In genomic region chr11:14537134-14537599, GRCh38 we compare ENCODE assay signal across 8 cellular contexts. TPM values are rescaled to one million over a fixed set of nuclear protein-coding genes. Genes with fewer than 3 reads are reported as not detected.
DNase-seq lines count a peak whose midpoint lies in the region; TF ChIP-seq lines count a peak whose summit lies in the region.

No MANE protein-coding gene starts in this region.

- H3K4me3 ChIP-seq in A673 (ENCODE audit: low read depth, low read length, poor library complexity, severe bottlenecking), result no peak overlapping the region
- H3K4me3 ChIP-seq in WI38 (ENCODE audit: low read depth, low read length), result no peak overlapping the region
- H3K4me3 ChIP-seq in effector memory CD4-positive, alpha-beta T cell (ENCODE audit: insufficient read depth, low read depth, low read length, poor library complexity, severe bottlenecking), result no peak overlapping the region

- H3K27ac Mint-ChIP-seq in HFFc6, result no peak overlapping the region
- H3K27ac Mint-ChIP-seq in nephron, result no peak overlapping the region

- CTCF ChIA-PET in A673 (lab: Charles Lee), result interaction anchor here (1.0 kb wide), 1 partner anchor 371 kb away, joined by 3 read pairs; no protein-coding TSS in a partner anchor

- DNase-seq in A673 (ENCODE audit: low spot score) (peak; percentile 43), GF-D8 (lab: John Stamatoyannopoulos, UW) (peak; percentile 21), HFFc6 (peak; percentile 17), NCI-H1105 (lab: John Stamatoyannopoulos, UW) (peak; percentile 25)
- peak in 1 of 3 donors; percentile 7 for DNase-seq in effector memory CD4-positive, alpha-beta T cell
- DNase-seq in effector CD8-positive, alpha-beta T cell (lab: John Stamatoyannopoulos, UW), result no peak

- BruUV-seq in A673 (replicated peaks; lab: Mats Ljungman, UMichigan), result no TSS peak

- TF ChIP-seq CTCF in A673 (conservative IDR thresholded peaks at IDR 0.05; ENCODE audit: low read depth, low read length) (peak; percentile 73), HFFc6 (IDR thresholded peaks at IDR 0.05) (peak; percentile 83), WI38 (IDR thresholded peaks at IDR 0.05; ENCODE audit: low read depth, low read length) (peak; percentile 69), nephron (IDR thresholded peaks at IDR 0.05; ENCODE audit: unreplicated experiment in 3 of 3) (peak; percentile 79 to 88 (median 84))

- intact Hi-C loops in A673 (cut with micrococcal nuclease; ENCODE audit: unreplicated experiment), result loop anchor here (5.0 to 10.0 kb wide), 3 partner anchors 370 to 668 kb away; partner anchors contain the start of gene CALCB

- H3K4me3 Mint-ChIP-seq in HFFc6 (no peak overlapping the region), nephron (no peak overlapping the region)

- no peaks in the 10 kb centered on the region for H3K4me1 ChIP-seq in A673 (ENCODE audit: insufficient read depth, low read length, poor library complexity, severe bottlenecking)
- no peaks in the 10 kb centered on the region for H3K4me1 ChIP-seq in effector memory CD4-positive, alpha-beta T cell (ENCODE audit: control insufficient read depth, insufficient read depth, low read length, poor library complexity, severe bottlenecking)

- H3K27me3 Mint-ChIP-seq in HFFc6 (ENCODE audit: insufficient read depth), result peaks cover 7% of the 10 kb centered on the region
- no peaks in the 10 kb centered on the region for H3K27me3 Mint-ChIP-seq in nephron (ENCODE audit: low read depth)

- no peaks in the 10 kb centered on the region for H3K9me3 ChIP-seq in A673 (ENCODE audit: low read depth, low read length, poor library complexity, severe bottlenecking)
- H3K9me3 ChIP-seq in effector memory CD4-positive, alpha-beta T cell (ENCODE audit: control insufficient read depth, low read length), result no peaks in the 10 kb centered on the region

- no peaks in the 10 kb centered on the region for H3K36me3 Mint-ChIP-seq in HFFc6 (ENCODE audit: low read depth)
- no peaks in the 10 kb centered on the region for H3K36me3 Mint-ChIP-seq in nephron (ENCODE audit: low read depth)

- no peaks in the 10 kb centered on the region for H3K27me3 ChIP-seq in A673 (replicated peaks; ENCODE audit: insufficient read depth, low read depth, low read length, poor library complexity)
- H3K27me3 ChIP-seq in effector memory CD4-positive, alpha-beta T cell (replicated peaks; ENCODE audit: control insufficient read depth, insufficient read depth, low read length, poor library complexity, severe bottlenecking), result no peaks in the 10 kb centered on the region

- H3K9me3 Mint-ChIP-seq in HFFc6 (no peaks in the 10 kb centered on the region), nephron (no peaks in the 10 kb centered on the region)

- no peaks in the 10 kb centered on the region for H3K4me1 Mint-ChIP-seq in HFFc6 (ENCODE audit: low read depth)
- H3K4me1 Mint-ChIP-seq in nephron, result peaks cover 21% of the 10 kb centered on the region

- H3K27ac ChIP-seq in A673 (ENCODE audit: low read depth, low read length, poor library complexity, severe bottlenecking), result no peak overlapping the region
- peak overlapping the region; percentile 69 for H3K27ac ChIP-seq in effector memory CD4-positive, alpha-beta T cell (ENCODE audit: insufficient read depth, low read length, poor library complexity, severe bottlenecking)

- POLR2A ChIA-PET in A673 (lab: Charles Lee; ENCODE audit: low non-redundant PET), result no interaction called here

- H3K36me3 ChIP-seq in A673 (ENCODE audit: insufficient read depth, low read length, poor library complexity, severe bottlenecking), result no peaks in the 10 kb centered on the region
- H3K36me3 ChIP-seq in effector memory CD4-positive, alpha-beta T cell (ENCODE audit: control insufficient read depth, insufficient read depth, low read length), result no peaks in the 10 kb centered on the region

RNA-seq across cellular contexts. Expression of gene PSMA1, which starts 17.0 kb away (rescaled TPM):
- total RNA-seq in A673 (2021), result 238 and 267 TPM in 2 replicates
- 100 to 1,000 TPM; 158 to 193 (median 173) TPM for total RNA-seq in HFFc6 (2021; fragmentation: NEBNext Ultra II Directional; extraction: Animal tissue kit (Norgen Biotek cat#: 25700))

RNA-seq across cellular contexts. Expression of gene COPB1, which starts 37.6 kb away (rescaled TPM):
- 91.9 and 94.6 TPM in 2 replicates for total RNA-seq in A673 (2021)
- total RNA-seq in HFFc6 (2021; fragmentation: NEBNext Ultra II Directional; extraction: Animal tissue kit (Norgen Biotek cat#: 25700)), result 100 to 1,000 TPM; 161 to 193 (median 187) TPM
